Comparison of ENCODE assay signal across 9 cellular contexts in genomic region chr1:110150330-110151174, GRCh38. TPM values are rescaled to one million over a fixed set of nuclear protein-coding genes. Genes with fewer than 3 reads are reported as not detected.
DNase-seq lines count a peak whose midpoint lies in the region; ATAC-seq and TF ChIP-seq lines count a peak whose summit lies in the region.
"Had no signal": no experiment of that assay in that cellular context is flagged by ENCODE, and none has a peak within 500 bp of the region (broad histone marks: within the 10 kb centered on the region; RNA-seq: fewer than 3 reads in every experiment).

SLC6A17 (plus strand) TSS chr1:110150494; CDS start chr1:110166930, 16,436 bp downstream.

- H3K36me3 Mint-ChIP-seq in activated T-cell treated with anti-CD3 and anti-CD28 coated beads, Interleukin-2, amount 50 U/mL, for 4 hours (ENCODE audit: insufficient read depth), result no peaks in the 10 kb centered on the region

- no peaks in the 10 kb centered on the region for H3K4me1 Mint-ChIP-seq in activated T-cell treated with anti-CD3 and anti-CD28 coated beads, Interleukin-2, amount 50 U/mL, for 4 hours (ENCODE audit: low read depth)

- H3K27me3 ChIP-seq in gastroesophageal sphincter, result peaks cover 94% of the 10 kb centered on the region

- DNase-seq in AG09309 (ENCODE audit: low read depth) (no peak), HFF-Myc (ENCODE audit: extremely low read depth, low read depth) (no peak), GM13976 (ENCODE audit: low spot score) (no peak), UCSD-AML1 (lab: John Stamatoyannopoulos, UW; ENCODE audit: unreplicated experiment) (no peak)
- DNase-seq in activated T-cell treated with anti-CD3 and anti-CD28 coated beads, Interleukin-2, amount 50 U/mL, for 4 hours, result no peak
- peak; percentile 18 to 40 (median 39) for DNase-seq in stimulated activated CD4-positive, alpha-beta T cell treated with anti-CD3 and anti-CD28 coated beads, Interleukin-12 subunit alpha, Interleukin-12 subunit beta, amount 100 ng/mL, for 48 hours (ENCODE audit: low read depth in 2 of 3, low spot score in 1 of 3)

- H3K9me3 ChIP-seq in gastroesophageal sphincter, result no peaks in the 10 kb centered on the region

- no peaks in the 10 kb centered on the region for H3K9me3 Mint-ChIP-seq in activated T-cell treated with anti-CD3 and anti-CD28 coated beads, Interleukin-2, amount 50 U/mL, for 4 hours

- H3K4me3 ChIP-seq in AG09309 (ENCODE audit: control insufficient read depth, low read depth, low read length) (peak within 1 kb of the TSS; percentile 37), HFF-Myc (replicated peaks; ENCODE audit: low read depth, low read length) (peak within 1 kb of the TSS; percentile 31), gastroesophageal sphincter (peak within 1 kb of the TSS in 1 of 2 donors; percentile 45)
- H3K4me3 ChIP-seq: lung had no signal

- peaks cover 0 to 16% (median 8%) of the 10 kb centered on the region in 3 donors for H3K4me1 ChIP-seq in gastroesophageal sphincter

- TF ChIP-seq EP300 in gastroesophageal sphincter (IDR thresholded peaks at IDR 0.05), result no peak

- TF ChIP-seq CTCF in AG09309 (IDR thresholded peaks at IDR 0.05; ENCODE audit: control insufficient read depth, insufficient read depth, low read depth, low read length, missing control alignments) (no peak), HFF-Myc (IDR thresholded peaks at IDR 0.05; ENCODE audit: low read depth, low read length, missing control alignments) (no peak), gastroesophageal sphincter (IDR thresholded peaks at IDR 0.05) (peak in 1 of 4 experiments; percentile 22), GM13976 (IDR thresholded peaks at IDR 0.05; ENCODE audit: borderline replicate concordance, control extremely low read depth, extremely low read depth, insufficient read depth, missing control alignments) (no peak)

- no CpG with 5 or more reads among the region's 104 CpGs for WGBS in gastroesophageal sphincter (ENCODE audit: low coverage in 1 of 2), 2 donors

- H3K27ac ChIP-seq in gastroesophageal sphincter, result no peak within 1 kb of the TSS

- H3K27me3 Mint-ChIP-seq in activated T-cell treated with anti-CD3 and anti-CD28 coated beads, Interleukin-2, amount 50 U/mL, for 4 hours (ENCODE audit: low read depth), result peaks cover 41% of the 10 kb centered on the region

- ATAC-seq in activated T-cell treated with anti-CD3 and anti-CD28 coated beads, Interleukin-2, amount 50 U/mL, for 4 hours, result peak; percentile 92 to 93
- ATAC-seq in gastroesophageal sphincter, result peak; percentile 34
- no peak for ATAC-seq in GM21360 (IDR thresholded peaks at IDR 0.05; ENCODE audit: unreplicated experiment)

- no peak for TF ChIP-seq POLR2A in gastroesophageal sphincter (IDR thresholded peaks at IDR 0.05)

- H3K4me3 Mint-ChIP-seq in activated T-cell treated with anti-CD3 and anti-CD28 coated beads, Interleukin-2, amount 50 U/mL, for 4 hours, result no peak within 1 kb of the TSS

- no peaks in the 10 kb centered on the region for H3K36me3 ChIP-seq in gastroesophageal sphincter

- in situ Hi-C loops in GM13976 (cut with MboI; ENCODE audit: low sequenced_read_pairs, unreplicated experiment), result no loop called here

RNA-seq across cellular contexts. Expression of gene SLC6A17, which starts in this region (rescaled TPM):
- total RNA-seq in activated T-cell treated with anti-CD3 and anti-CD28 coated beads, Interleukin-2, amount 50 U/mL, for 4 hours, result under 1 TPM in 2 of 3 donors, not detected in 1; 0.05 to 0.10 TPM
- total RNA-seq in gastroesophageal sphincter, result 1 to 10 TPM in 2 of 4 donors, under 1 TPM in 2; under 0.01 to 1.7 (median 0.91) TPM

Comparison
In these comparisons a context has a peak if more than half of its experiments do, and no peak if none do; other contexts are left out.
1. Peak in ATAC-seq in activated T-cell treated with anti-CD3 and anti-CD28 coated beads, Interleukin-2, amount 50 U/mL, for 4 hours; RNA of the gene not detected or under 1 TPM.
2. DNase-seq: peak in stimulated activated CD4-positive, alpha-beta T cell treated with anti-CD3 and anti-CD28 coated beads, Interleukin-12 subunit alpha, Interleukin-12 subunit beta, amount 100 ng/mL, for 48 hours (3 of 3); none in AG09309 (single experiment), HFF-Myc (single experiment), activated T-cell treated with anti-CD3 and anti-CD28 coated beads, Interleukin-2, amount 50 U/mL, for 4 hours (single experiment), GM13976 (single experiment) and UCSD-AML1 (single experiment).